ENCODE assay signal across 8 cellular contexts in the genomic region with DNA sequence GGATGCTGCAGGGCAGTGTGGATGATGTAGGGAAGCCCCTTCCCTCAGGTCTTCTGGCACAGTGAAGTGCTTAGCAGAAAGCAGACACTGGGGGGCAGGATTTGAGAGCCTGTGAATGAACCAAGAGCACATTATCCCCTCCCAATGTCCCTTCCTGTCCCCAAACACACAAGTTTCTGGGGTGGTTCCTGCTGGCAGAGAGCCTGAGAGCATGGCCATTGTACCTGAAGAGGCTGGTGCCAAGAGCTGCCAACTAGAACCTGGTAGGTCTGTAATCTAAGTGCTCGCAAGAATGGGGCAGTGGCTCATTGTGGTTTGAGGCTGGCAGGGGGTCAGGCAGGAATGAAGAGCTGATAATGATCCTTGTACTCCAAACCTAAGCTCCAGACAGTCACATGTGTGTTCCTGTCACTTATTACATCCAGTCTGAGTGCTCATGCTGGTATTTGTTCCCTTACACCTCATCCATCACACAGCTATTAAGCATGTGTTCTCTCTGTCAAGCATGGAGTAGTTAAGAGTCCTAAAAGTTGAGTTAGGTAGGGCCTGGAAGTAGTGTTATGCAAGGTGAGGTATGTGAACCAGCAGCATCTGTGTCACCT. TPM values are rescaled to one million over a fixed set of nuclear protein-coding genes. Genes with fewer than 3 reads are reported as not detected.
A peak's percentile ranks its signal among the peaks of the same experiment; 100 is the strongest.
DNase-seq lines count a peak whose midpoint lies in the region; TF ChIP-seq lines count a peak whose summit lies in the region.

No MANE protein-coding gene starts in this region.

- no peaks in the 10 kb centered on the region for H3K27me3 Mint-ChIP-seq in activated T-helper 1 cell treated with anti-CD3 and anti-CD28 coated beads, Interleukin-12 subunit alpha, Interleukin-12 subunit beta, Interleukin-2, Interleukin-4 antibody, amounts not matched to agents 30 ng/mL and 10 ng/mL and 1 ng/mL, durations not matched to agents 14 hours and 24 hours and 36 hours (ENCODE audit: insufficient read depth)

- H3K27ac Mint-ChIP-seq in activated T-helper 1 cell treated with anti-CD3 and anti-CD28 coated beads, Interleukin-12 subunit alpha, Interleukin-12 subunit beta, Interleukin-2, Interleukin-4 antibody, amounts not matched to agents 30 ng/mL and 10 ng/mL and 1 ng/mL, durations not matched to agents 14 hours and 24 hours and 36 hours = no peak overlapping the region

- intact Hi-C loops in activated T-helper 1 cell treated with anti-CD3 and anti-CD28 coated beads, Interleukin-12 subunit alpha, Interleukin-12 subunit beta, Interleukin-2, Interleukin-4 antibody, amounts not matched to agents 30 ng/mL and 10 ng/mL and 1 ng/mL, durations not matched to agents 14 hours and 24 hours and 36 hours (cut with micrococcal nuclease) = loop anchor here (1.0 kb wide), 1 partner anchor 157 kb away; no protein-coding TSS in a partner anchor

- DNase-seq in GM20000 (ENCODE audit: low spot score) (peak; percentile 44), NOMO-1 treated with DMSO at 0.1 percent for 48 hours (lab: John Stamatoyannopoulos, UW; ENCODE audit: unreplicated experiment) (peak; percentile 39), fibroblast of villous mesenchyme (ENCODE audit: low read depth) (no peak), amniotic stem cell (lab: John Stamatoyannopoulos, UW) (no peak), OCI-M2 (lab: John Stamatoyannopoulos, UW; ENCODE audit: unreplicated experiment) (no peak)
- DNase-seq in stimulated activated naive CD4-positive, alpha-beta T cell (lab: John Stamatoyannopoulos, UW) = no peak
- no peak for DNase-seq in activated T-helper 1 cell treated with anti-CD3 and anti-CD28 coated beads, Interleukin-12 subunit alpha, Interleukin-12 subunit beta, Interleukin-2, Interleukin-4 antibody, amounts not matched to agents 30 ng/mL and 10 ng/mL and 1 ng/mL, durations not matched to agents 14 hours and 24 hours and 36 hours (ENCODE audit: low spot score)

- H3K4me1 Mint-ChIP-seq in activated T-helper 1 cell treated with anti-CD3 and anti-CD28 coated beads, Interleukin-12 subunit alpha, Interleukin-12 subunit beta, Interleukin-2, Interleukin-4 antibody, amounts not matched to agents 30 ng/mL and 10 ng/mL and 1 ng/mL, durations not matched to agents 14 hours and 24 hours and 36 hours (ENCODE audit: low read depth) = peaks cover 40% of the 10 kb centered on the region

- no peak overlapping the region for H3K4me3 Mint-ChIP-seq in activated T-helper 1 cell treated with anti-CD3 and anti-CD28 coated beads, Interleukin-12 subunit alpha, Interleukin-12 subunit beta, Interleukin-2, Interleukin-4 antibody, amounts not matched to agents 30 ng/mL and 10 ng/mL and 1 ng/mL, durations not matched to agents 14 hours and 24 hours and 36 hours

- peaks cover 12% of the 10 kb centered on the region for H3K9me3 Mint-ChIP-seq in activated T-helper 1 cell treated with anti-CD3 and anti-CD28 coated beads, Interleukin-12 subunit alpha, Interleukin-12 subunit beta, Interleukin-2, Interleukin-4 antibody, amounts not matched to agents 30 ng/mL and 10 ng/mL and 1 ng/mL, durations not matched to agents 14 hours and 24 hours and 36 hours

- H3K27ac ChIP-seq in C4-2B = no peak overlapping the region

- H3K4me3 ChIP-seq in fibroblast of villous mesenchyme (ENCODE audit: low read depth, low read length) = no peak overlapping the region

- H3K36me3 Mint-ChIP-seq in activated T-helper 1 cell treated with anti-CD3 and anti-CD28 coated beads, Interleukin-12 subunit alpha, Interleukin-12 subunit beta, Interleukin-2, Interleukin-4 antibody, amounts not matched to agents 30 ng/mL and 10 ng/mL and 1 ng/mL, durations not matched to agents 14 hours and 24 hours and 36 hours (ENCODE audit: low read depth) = peaks cover 4% of the 10 kb centered on the region

- TF ChIP-seq CTCF in C4-2B (conservative IDR thresholded peaks at IDR 0.05) (peak; percentile 25), GM20000 (IDR thresholded peaks at IDR 0.05; ENCODE audit: extremely low read depth, missing control alignments) (peak; percentile 52), fibroblast of villous mesenchyme (IDR thresholded peaks at IDR 0.05; ENCODE audit: insufficient read depth, low read depth, low read length) (peak; percentile 40)

RNA-seq across cellular contexts. Expression of a gene that starts 6.7 kb away (rescaled TPM):
- total RNA-seq in fibroblast of villous mesenchyme = under 0.01 and 0.32 TPM in 2 replicates
- total RNA-seq in activated T-helper 1 cell treated with anti-CD3 and anti-CD28 coated beads, Interleukin-12 subunit alpha, Interleukin-12 subunit beta, Interleukin-2, Interleukin-4 antibody, amounts not matched to agents 30 ng/mL and 10 ng/mL and 1 ng/mL, durations not matched to agents 14 hours and 24 hours and 36 hours = 22.6 and 23.2 TPM in 2 replicates

RNA-seq across cellular contexts. Expression of a gene that starts 27.4 kb away (rescaled TPM):
- total RNA-seq in fibroblast of villous mesenchyme = not detected in 2 replicates
- 0.29 TPM in 1 of 2 replicates, not detected in the other for total RNA-seq in activated T-helper 1 cell treated with anti-CD3 and anti-CD28 coated beads, Interleukin-12 subunit alpha, Interleukin-12 subunit beta, Interleukin-2, Interleukin-4 antibody, amounts not matched to agents 30 ng/mL and 10 ng/mL and 1 ng/mL, durations not matched to agents 14 hours and 24 hours and 36 hours

Comparison
In these comparisons a context has a peak if more than half of its experiments do, and no peak if none do; other contexts are left out.
1. DNase-seq: peak in GM20000 (single experiment) and NOMO-1 treated with DMSO at 0.1 percent for 48 hours (single experiment); none in fibroblast of villous mesenchyme (single experiment), amniotic stem cell (single experiment), OCI-M2 (single experiment), stimulated activated naive CD4-positive, alpha-beta T cell (0 of 6) and activated T-helper 1 cell treated with anti-CD3 and anti-CD28 coated beads, Interleukin-12 subunit alpha, Interleukin-12 subunit beta, Interleukin-2, Interleukin-4 antibody, amounts not matched to agents 30 ng/mL and 10 ng/mL and 1 ng/mL, durations not matched to agents 14 hours and 24 hours and 36 hours (single experiment).
2. RNA of a gene that starts 6.7 kb away (total RNA-seq): 22.6 to 23.2 TPM in activated T-helper 1 cell treated with anti-CD3 and anti-CD28 coated beads, Interleukin-12 subunit alpha, Interleukin-12 subunit beta, Interleukin-2, Interleukin-4 antibody, amounts not matched to agents 30 ng/mL and 10 ng/mL and 1 ng/mL, durations not matched to agents 14 hours and 24 hours and 36 hours; under 0.01 to 0.32 TPM in fibroblast of villous mesenchyme; every median in the first group is over 10 times any median in the second.
3. Peak in every context shown above with its lines, with median percentiles within 50 percentile points of each other: CTCF ChIP-seq.